ENCODE assay signal across 1 cellular context in genomic region chr19:54364775-54365257, GRCh38.
TF ChIP-seq lines count a peak whose summit lies in the region.

TSS of gene LAIR1 (minus strand) at chr19:54364931. CDS start at chr19:54364804, 127 bp downstream.

TF ChIP-seq in GM12878, 131 proteins besides CTCF, POLR2A, EP300 and RAD21:
- TF ChIP-seq EED (IDR thresholded peaks at IDR 0.05; ENCODE audit: low read depth) (peak; percentile 26), ZSCAN29 (IDR thresholded peaks at IDR 0.05) (no peak), IKZF1 (conservative IDR thresholded peaks at IDR 0.05) (peak; percentile 44; the same call in 1 of the 2 replicates)
